In the genomic region with DNA sequence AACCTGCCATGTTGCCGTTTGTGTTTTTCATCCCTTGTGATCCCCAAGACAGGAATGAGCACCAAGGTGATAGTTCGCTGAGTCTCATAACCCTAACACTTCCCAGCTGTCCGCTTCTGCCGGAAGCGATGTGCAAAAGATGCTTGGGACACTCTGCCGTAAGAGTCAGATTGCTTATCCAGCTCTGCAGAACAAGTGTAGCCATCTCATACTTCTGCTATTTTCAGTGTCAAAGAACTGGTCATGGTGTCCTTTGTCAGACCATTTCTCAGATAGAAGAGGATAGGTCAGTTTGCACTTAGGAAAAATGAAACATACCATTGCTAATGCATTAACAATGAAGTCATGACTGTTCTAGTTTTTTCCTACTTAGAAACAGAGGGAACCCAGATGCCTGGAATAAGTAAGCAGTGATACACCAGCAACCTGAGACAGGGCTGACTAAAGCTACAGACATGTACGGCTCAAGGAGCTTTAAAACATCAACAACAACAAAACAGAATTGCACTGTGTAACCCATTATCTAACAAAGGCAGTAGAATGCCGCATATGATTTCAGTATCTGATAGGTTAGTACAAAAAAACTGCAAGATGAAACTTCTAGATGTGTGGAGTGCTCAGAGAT, we compare ENCODE assay signal across 10 cellular contexts. TPM values are rescaled to one million over a fixed set of nuclear protein-coding genes. Genes with fewer than 3 reads are reported as not detected.
DNase-seq lines count a peak whose midpoint lies in the region; ATAC-seq and TF ChIP-seq lines count a peak whose summit lies in the region.
"Had no signal": no experiment of that assay in that cellular context is flagged by ENCODE, and none has a peak within 500 bp of the region (broad histone marks: within the 10 kb centered on the region; RNA-seq: fewer than 3 reads in every experiment).

No MANE protein-coding gene starts in this region.

- WGBS in GM23248 (ENCODE audit: low coverage in 1 of 2, low lambda C conversion rate in 2 of 2, missing lambda C conversion rate in 2 of 2), 2 experiments, result 15 to 17% methylated on average over 8 of the region's 8 CpGs
- 7 to 8% methylated on average over 8 of the region's 8 CpGs for WGBS in heart right ventricle, 2 donors

- H3K9me2 ChIP-seq in GM23248 (ENCODE audit: insufficient read depth), result no peaks in the 10 kb centered on the region

- peak overlapping the region; percentile 63 for H3K27ac ChIP-seq in GM23248
- H3K27ac ChIP-seq in heart right ventricle, result peak overlapping the region; percentile 68 to 94 (median 90)

- H3K27me3 ChIP-seq in GM23248 (replicated peaks; ENCODE audit: insufficient read depth) (no peaks in the 10 kb centered on the region), heart right ventricle (no peaks in the 10 kb centered on the region)

- H3K9me3 ChIP-seq in GM23248 (ENCODE audit: low read depth) (no peaks in the 10 kb centered on the region), heart right ventricle (peaks cover 0 to 12% (median 0%) of the 10 kb centered on the region in 11 donors)

- DNase-seq in GM23248, result peak; percentile 95
- peak; percentile 98 for DNase-seq in amniotic epithelial cell (ENCODE audit: low read depth)
- no peak for DNase-seq in heart right ventricle
- peak; percentile 80 for DNase-seq in skeletal muscle cell (ENCODE audit: low read depth)
- DNase-seq in DMS153 (lab: John Stamatoyannopoulos, UW), result no peak
- no peak for DNase-seq in T-helper 9 cell
- DNase-seq: activated CD8-positive, alpha-beta memory T cell treated with anti-CD3 and anti-CD28 coated beads, Interleukin-2, amount 50 U/mL, for 4 hours; NCI-H1092 had no signal

- H3K4me3 ChIP-seq in GM23248 (peak overlapping the region; percentile 51), heart right ventricle (peak overlapping the region; percentile 8 to 54 (median 46)), skeletal muscle cell (ENCODE audit: low read depth, low read length) (peak overlapping the region; percentile 41)

- in situ Hi-C loops in GM23248 (cut with MboI), result no loop called here

- H3K79me2 ChIP-seq in GM23248 (ENCODE audit: insufficient read depth), result peaks cover 85% of the 10 kb centered on the region

- H3K4me1 ChIP-seq in GM23248 (ENCODE audit: insufficient read depth) (peaks cover 41% of the 10 kb centered on the region), heart right ventricle (peaks cover 9 to 100% (median 84%) of the 10 kb centered on the region in 9 donors)

- H3K36me3 ChIP-seq in GM23248 (ENCODE audit: low read depth) (no peaks in the 10 kb centered on the region), heart right ventricle (no peaks in the 10 kb centered on the region)

- H3K4me2 ChIP-seq in GM23248 (ENCODE audit: unreplicated experiment), result peak overlapping the region; percentile 59

- peaks cover 24% of the 10 kb centered on the region for H3F3A ChIP-seq in GM23248 (ENCODE audit: insufficient read depth)

- TF ChIP-seq CTCF in heart right ventricle (IDR thresholded peaks at IDR 0.05), result no peak

- 0 out of 2 replicates have a peak overlapping the region, but pooled peaks have one; percentile 3 for H3K9ac ChIP-seq in GM23248

- no peaks in the 10 kb centered on the region for H4K20me1 ChIP-seq in GM23248 (ENCODE audit: insufficient read depth)

- H2AFZ ChIP-seq in GM23248, result no peak overlapping the region

- intact Hi-C loops in heart right ventricle (cut with DNase I), result loop anchor here in 3 of 10 donors (2.0 to 10.0 kb wide), 4 partner anchors 26 to 92 kb away; no protein-coding TSS in a partner anchor

- peak in 6 of 8 donors; percentile 7 to 33 (median 20) for ATAC-seq in heart right ventricle
- ATAC-seq in GM21529 (IDR thresholded peaks at IDR 0.05; ENCODE audit: unreplicated experiment), result no peak
- no peak for ATAC-seq in GM21825 (IDR thresholded peaks at IDR 0.05; ENCODE audit: unreplicated experiment)

RNA-seq across cellular contexts. Expression of gene SCHIP1, which starts 15.0 kb away (rescaled TPM):
- 2.7 and 2.9 TPM in 2 replicates for total RNA-seq in GM23248 (2014; rRNA removed; shearing (Covaris generic))
- 0.98 and 2.0 TPM in 2 replicates for polyA plus RNA-seq in GM23248 (2016; fragmentation: Nextera tagmentation; extraction: Ambion mirVana)
- total RNA-seq in heart right ventricle, result 10 to 100 TPM; 35.4 to 66.2 (median 57.9) TPM
- polyA plus RNA-seq in heart right ventricle, result 10 to 100 TPM; 14.8 to 62.5 TPM

Comparison
In these comparisons a context has a peak if more than half of its experiments do, and no peak if none do; other contexts are left out.
1. DNase-seq: peak in GM23248 (single experiment), amniotic epithelial cell (single experiment) and skeletal muscle cell (single experiment); none in heart right ventricle (0 of 2), DMS153 (single experiment) and T-helper 9 cell (single experiment).
2. ATAC-seq: peak in heart right ventricle (6 of 8); none in GM21529 (single experiment) and GM21825 (single experiment).
3. Peak in every context shown above with its lines, with median percentiles within 50 percentile points of each other: H3K4me3 ChIP-seq.